Comparison of ENCODE assay signal across 1 cellular context in the genomic region with DNA sequence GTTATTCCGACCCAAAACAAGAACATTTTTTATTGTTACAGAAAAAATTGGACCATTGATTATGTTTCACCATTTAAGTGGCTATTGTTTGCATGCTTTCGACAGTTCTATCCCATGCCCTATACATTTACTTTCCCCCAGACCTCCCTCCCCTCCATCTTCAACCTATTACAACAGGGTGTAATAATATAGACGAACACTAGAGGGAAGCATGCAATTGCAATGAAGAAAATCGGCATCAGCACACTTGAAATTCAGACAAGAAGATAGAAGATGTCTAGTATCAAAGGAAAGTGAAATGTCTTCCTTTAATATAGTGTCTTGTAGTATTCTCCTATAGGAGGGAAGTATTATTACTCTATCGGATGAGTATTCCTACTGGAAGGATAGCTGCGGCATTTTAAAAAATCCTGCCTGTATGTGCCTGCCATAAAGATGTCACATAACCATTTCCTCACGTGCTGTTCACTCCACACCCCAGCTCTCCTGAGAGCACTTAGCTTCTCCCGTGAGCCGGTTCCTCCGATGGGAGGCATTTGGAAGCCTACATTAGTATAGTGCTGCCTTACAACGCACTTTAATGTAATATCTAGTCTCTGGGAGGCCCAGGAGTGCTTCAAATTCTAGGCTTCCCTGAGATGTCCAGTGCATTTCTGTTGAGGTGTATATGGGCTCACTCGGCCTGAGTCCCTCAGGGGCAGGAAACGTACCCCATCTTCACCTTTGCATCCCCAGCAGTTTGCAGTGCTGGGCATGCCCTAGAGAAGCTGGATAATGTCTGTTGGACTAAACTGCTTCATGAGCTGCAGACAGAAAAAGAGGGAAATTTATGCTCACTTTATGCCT.
TF ChIP-seq lines count a peak whose summit lies in the region.

No MANE protein-coding gene starts in this region.

TF ChIP-seq in HepG2, 621 proteins besides CTCF, POLR2A, EP300 and RAD21 (continued from another document and continues in another):
- TF ChIP-seq, protein P1, sequence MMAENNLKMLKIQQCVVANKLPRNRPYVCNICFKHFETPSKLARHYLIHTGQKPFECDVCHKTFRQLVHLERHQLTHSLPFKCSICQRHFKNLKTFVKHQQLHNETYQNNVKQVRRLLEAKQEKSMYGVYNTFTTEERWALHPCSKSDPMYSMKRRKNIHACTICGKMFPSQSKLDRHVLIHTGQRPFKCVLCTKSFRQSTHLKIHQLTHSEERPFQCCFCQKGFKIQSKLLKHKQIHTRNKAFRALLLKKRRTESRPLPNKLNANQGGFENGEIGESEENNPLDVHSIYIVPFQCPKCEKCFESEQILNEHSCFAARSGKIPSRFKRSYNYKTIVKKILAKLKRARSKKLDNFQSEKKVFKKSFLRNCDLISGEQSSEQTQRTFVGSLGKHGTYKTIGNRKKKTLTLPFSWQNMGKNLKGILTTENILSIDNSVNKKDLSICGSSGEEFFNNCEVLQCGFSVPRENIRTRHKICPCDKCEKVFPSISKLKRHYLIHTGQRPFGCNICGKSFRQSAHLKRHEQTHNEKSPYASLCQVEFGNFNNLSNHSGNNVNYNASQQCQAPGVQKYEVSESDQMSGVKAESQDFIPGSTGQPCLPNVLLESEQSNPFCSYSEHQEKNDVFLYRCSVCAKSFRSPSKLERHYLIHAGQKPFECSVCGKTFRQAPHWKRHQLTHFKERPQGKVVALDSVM (CRISPR knock-in tag; IDR thresholded peaks at IDR 0.05), result no peak
- TF ChIP-seq REL (CRISPR knock-in tag; conservative IDR thresholded peaks at IDR 0.05) (no peak), MXD4 (CRISPR knock-in tag; IDR thresholded peaks at IDR 0.05) (0 out of 2 replicates have a peak, but pooled peaks have one; percentile 50), ZNF335 (CRISPR knock-in tag; IDR thresholded peaks at IDR 0.05) (no peak), ZNF33A (CRISPR knock-in tag; IDR thresholded peaks at IDR 0.05; ENCODE audit: borderline replicate concordance) (no peak), TARDBP (CRISPR knock-in tag; IDR thresholded peaks at IDR 0.05) (no peak), KDM6A (CRISPR knock-in tag; IDR thresholded peaks at IDR 0.05; ENCODE audit: low read depth) (no peak), FOXC1 (CRISPR knock-in tag; IDR thresholded peaks at IDR 0.05; ENCODE audit: borderline replicate concordance) (no peak), SRSF4 (IDR thresholded peaks at IDR 0.05; ENCODE audit: low read depth, low read length, poor library complexity, severe bottlenecking) (no peak), TCF12 (IDR thresholded peaks at IDR 0.05) (no peak), TCF12 (CRISPR knock-in tag; IDR thresholded peaks at IDR 0.05) (no peak), SNAI1 (CRISPR knock-in tag; IDR thresholded peaks at IDR 0.05; ENCODE audit: borderline replicate concordance) (no peak), PHF21A (CRISPR knock-in tag; IDR thresholded peaks at IDR 0.05) (no peak), ZNF550 (CRISPR knock-in tag; IDR thresholded peaks at IDR 0.05; ENCODE audit: borderline replicate concordance) (no peak), PPARG (CRISPR knock-in tag; conservative IDR thresholded peaks at IDR 0.05) (0 out of 2 replicates have a peak, but pooled peaks have one; percentile 20), FOXO1 (CRISPR knock-in tag; IDR thresholded peaks at IDR 0.05) (no peak), DNMT3B (CRISPR knock-in tag; conservative IDR thresholded peaks at IDR 0.05) (no peak), ATAD3A (CRISPR knock-in tag; IDR thresholded peaks at IDR 0.05) (no peak), SOX13 (IDR thresholded peaks at IDR 0.05) (no peak), SOX13 (CRISPR knock-in tag; conservative IDR thresholded peaks at IDR 0.05 in 1 of 2, IDR thresholded peaks at IDR 0.05 in 1 of 2) (no peak), RNF2 (conservative IDR thresholded peaks at IDR 0.05; ENCODE audit: low read depth) (no peak), SAFB2 (CRISPR knock-in tag; IDR thresholded peaks at IDR 0.05; ENCODE audit: borderline replicate concordance, low read depth) (no peak), ZNF296 (CRISPR knock-in tag; conservative IDR thresholded peaks at IDR 0.05) (no peak), ZNF17 (CRISPR knock-in tag; IDR thresholded peaks at IDR 0.05) (no peak), SAP130 (CRISPR knock-in tag; IDR thresholded peaks at IDR 0.05; ENCODE audit: low read depth) (peak; percentile 28; the same call in 1 of the 2 replicates), BCL6 (CRISPR knock-in tag; IDR thresholded peaks at IDR 0.05) (0 out of 2 replicates have a peak, but pooled peaks have one; percentile 19), NBN (conservative IDR thresholded peaks at IDR 0.05) (no peak), THAP11 (CRISPR knock-in tag; IDR thresholded peaks at IDR 0.05) (no peak), ZNF20 (CRISPR knock-in tag; IDR thresholded peaks at IDR 0.05) (no peak), ZNF564 (CRISPR knock-in tag; IDR thresholded peaks at IDR 0.05) (no peak), CHD2 (IDR thresholded peaks at IDR 0.05; ENCODE audit: low read depth, low read length) (no peak), RXRB (CRISPR knock-in tag; IDR thresholded peaks at IDR 0.05; ENCODE audit: borderline replicate concordance) (peak; percentile 28; the same call in 1 of the 2 replicates), KDM3A (CRISPR knock-in tag; IDR thresholded peaks at IDR 0.05; ENCODE audit: low read depth) (no peak), ZNF136 (CRISPR knock-in tag; IDR thresholded peaks at IDR 0.05; ENCODE audit: low read depth) (no peak), ZNF547 (CRISPR knock-in tag; IDR thresholded peaks at IDR 0.05) (no peak), ZNF251 (CRISPR knock-in tag; IDR thresholded peaks at IDR 0.05) (no peak), ZNF569 (CRISPR knock-in tag; IDR thresholded peaks at IDR 0.05; ENCODE audit: borderline replicate concordance) (no peak), TOE1 (CRISPR knock-in tag; IDR thresholded peaks at IDR 0.05) (no peak), ZFP37 (CRISPR knock-in tag; IDR thresholded peaks at IDR 0.05; ENCODE audit: borderline replicate concordance) (no peak)
- TF ChIP-seq, protein P2, sequence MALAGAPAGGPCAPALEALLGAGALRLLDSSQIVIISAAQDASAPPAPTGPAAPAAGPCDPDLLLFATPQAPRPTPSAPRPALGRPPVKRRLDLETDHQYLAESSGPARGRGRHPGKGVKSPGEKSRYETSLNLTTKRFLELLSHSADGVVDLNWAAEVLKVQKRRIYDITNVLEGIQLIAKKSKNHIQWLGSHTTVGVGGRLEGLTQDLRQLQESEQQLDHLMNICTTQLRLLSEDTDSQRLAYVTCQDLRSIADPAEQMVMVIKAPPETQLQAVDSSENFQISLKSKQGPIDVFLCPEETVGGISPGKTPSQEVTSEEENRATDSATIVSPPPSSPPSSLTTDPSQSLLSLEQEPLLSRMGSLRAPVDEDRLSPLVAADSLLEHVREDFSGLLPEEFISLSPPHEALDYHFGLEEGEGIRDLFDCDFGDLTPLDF (CRISPR knock-in tag; IDR thresholded peaks at IDR 0.05), result no peak
- TF ChIP-seq, protein P3, sequence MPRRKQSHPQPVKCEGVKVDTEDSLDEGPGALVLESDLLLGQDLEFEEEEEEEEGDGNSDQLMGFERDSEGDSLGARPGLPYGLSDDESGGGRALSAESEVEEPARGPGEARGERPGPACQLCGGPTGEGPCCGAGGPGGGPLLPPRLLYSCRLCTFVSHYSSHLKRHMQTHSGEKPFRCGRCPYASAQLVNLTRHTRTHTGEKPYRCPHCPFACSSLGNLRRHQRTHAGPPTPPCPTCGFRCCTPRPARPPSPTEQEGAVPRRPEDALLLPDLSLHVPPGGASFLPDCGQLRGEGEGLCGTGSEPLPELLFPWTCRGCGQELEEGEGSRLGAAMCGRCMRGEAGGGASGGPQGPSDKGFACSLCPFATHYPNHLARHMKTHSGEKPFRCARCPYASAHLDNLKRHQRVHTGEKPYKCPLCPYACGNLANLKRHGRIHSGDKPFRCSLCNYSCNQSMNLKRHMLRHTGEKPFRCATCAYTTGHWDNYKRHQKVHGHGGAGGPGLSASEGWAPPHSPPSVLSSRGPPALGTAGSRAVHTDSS (CRISPR knock-in tag; conservative IDR thresholded peaks at IDR 0.05), result no peak
- TF ChIP-seq, protein P4, sequence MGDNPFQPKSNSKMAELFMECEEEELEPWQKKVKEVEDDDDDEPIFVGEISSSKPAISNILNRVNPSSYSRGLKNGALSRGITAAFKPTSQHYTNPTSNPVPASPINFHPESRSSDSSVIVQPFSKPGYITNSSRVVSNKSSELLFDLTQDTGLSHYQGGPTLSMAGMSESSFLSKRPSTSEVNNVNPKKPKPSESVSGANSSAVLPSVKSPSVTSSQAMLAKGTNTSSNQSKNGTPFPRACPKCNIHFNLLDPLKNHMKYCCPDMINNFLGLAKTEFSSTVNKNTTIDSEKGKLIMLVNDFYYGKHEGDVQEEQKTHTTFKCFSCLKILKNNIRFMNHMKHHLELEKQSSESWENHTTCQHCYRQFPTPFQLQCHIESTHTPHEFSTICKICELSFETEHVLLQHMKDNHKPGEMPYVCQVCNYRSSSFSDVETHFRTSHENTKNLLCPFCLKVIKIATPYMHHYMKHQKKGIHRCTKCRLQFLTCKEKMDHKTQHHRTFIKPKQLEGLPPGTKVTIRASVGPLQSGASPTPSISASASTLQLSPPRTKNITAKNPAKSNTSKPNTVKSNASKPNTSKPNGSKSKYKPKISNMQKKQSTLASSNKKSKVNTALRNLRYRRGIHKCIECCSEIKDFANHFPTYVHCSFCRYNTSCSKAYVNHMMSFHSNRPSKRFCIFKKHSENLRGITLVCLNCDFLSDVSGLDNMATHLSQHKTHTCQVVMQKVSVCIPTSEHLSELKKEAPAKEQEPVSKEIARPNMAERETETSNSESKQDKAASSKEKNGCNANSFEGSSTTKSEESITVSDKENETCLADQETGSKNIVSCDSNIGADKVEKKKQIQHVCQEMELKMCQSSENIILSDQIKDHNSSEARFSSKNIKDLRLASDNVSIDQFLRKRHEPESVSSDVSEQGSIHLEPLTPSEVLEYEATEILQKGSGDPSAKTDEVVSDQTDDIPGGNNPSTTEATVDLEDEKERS (CRISPR knock-in tag; IDR thresholded peaks at IDR 0.05), result 0 out of 2 replicates have a peak, but pooled peaks have one; percentile 46
- TF ChIP-seq, protein P5, sequence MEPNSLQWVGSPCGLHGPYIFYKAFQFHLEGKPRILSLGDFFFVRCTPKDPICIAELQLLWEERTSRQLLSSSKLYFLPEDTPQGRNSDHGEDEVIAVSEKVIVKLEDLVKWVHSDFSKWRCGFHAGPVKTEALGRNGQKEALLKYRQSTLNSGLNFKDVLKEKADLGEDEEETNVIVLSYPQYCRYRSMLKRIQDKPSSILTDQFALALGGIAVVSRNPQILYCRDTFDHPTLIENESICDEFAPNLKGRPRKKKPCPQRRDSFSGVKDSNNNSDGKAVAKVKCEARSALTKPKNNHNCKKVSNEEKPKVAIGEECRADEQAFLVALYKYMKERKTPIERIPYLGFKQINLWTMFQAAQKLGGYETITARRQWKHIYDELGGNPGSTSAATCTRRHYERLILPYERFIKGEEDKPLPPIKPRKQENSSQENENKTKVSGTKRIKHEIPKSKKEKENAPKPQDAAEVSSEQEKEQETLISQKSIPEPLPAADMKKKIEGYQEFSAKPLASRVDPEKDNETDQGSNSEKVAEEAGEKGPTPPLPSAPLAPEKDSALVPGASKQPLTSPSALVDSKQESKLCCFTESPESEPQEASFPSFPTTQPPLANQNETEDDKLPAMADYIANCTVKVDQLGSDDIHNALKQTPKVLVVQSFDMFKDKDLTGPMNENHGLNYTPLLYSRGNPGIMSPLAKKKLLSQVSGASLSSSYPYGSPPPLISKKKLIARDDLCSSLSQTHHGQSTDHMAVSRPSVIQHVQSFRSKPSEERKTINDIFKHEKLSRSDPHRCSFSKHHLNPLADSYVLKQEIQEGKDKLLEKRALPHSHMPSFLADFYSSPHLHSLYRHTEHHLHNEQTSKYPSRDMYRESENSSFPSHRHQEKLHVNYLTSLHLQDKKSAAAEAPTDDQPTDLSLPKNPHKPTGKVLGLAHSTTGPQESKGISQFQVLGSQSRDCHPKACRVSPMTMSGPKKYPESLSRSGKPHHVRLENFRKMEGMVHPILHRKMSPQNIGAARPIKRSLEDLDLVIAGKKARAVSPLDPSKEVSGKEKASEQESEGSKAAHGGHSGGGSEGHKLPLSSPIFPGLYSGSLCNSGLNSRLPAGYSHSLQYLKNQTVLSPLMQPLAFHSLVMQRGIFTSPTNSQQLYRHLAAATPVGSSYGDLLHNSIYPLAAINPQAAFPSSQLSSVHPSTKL (CRISPR knock-in tag; IDR thresholded peaks at IDR 0.05), result peak; percentile 32
- TF ChIP-seq, protein P6, sequence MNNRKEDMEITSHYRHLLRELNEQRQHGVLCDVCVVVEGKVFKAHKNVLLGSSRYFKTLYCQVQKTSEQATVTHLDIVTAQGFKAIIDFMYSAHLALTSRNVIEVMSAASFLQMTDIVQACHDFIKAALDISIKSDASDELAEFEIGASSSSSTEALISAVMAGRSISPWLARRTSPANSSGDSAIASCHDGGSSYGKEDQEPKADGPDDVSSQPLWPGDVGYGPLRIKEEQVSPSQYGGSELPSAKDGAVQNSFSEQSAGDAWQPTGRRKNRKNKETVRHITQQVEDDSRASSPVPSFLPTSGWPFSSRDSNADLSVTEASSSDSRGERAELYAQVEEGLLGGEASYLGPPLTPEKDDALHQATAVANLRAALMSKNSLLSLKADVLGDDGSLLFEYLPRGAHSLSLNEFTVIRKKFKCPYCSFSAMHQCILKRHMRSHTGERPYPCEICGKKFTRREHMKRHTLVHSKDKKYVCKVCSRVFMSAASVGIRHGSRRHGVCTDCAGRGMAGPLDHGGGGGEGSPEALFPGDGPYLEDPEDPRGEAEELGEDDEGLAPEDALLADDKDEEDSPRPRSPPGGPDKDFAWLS (CRISPR knock-in tag; IDR thresholded peaks at IDR 0.05; ENCODE audit: borderline replicate concordance), result no peak
- TF ChIP-seq, protein P7, sequence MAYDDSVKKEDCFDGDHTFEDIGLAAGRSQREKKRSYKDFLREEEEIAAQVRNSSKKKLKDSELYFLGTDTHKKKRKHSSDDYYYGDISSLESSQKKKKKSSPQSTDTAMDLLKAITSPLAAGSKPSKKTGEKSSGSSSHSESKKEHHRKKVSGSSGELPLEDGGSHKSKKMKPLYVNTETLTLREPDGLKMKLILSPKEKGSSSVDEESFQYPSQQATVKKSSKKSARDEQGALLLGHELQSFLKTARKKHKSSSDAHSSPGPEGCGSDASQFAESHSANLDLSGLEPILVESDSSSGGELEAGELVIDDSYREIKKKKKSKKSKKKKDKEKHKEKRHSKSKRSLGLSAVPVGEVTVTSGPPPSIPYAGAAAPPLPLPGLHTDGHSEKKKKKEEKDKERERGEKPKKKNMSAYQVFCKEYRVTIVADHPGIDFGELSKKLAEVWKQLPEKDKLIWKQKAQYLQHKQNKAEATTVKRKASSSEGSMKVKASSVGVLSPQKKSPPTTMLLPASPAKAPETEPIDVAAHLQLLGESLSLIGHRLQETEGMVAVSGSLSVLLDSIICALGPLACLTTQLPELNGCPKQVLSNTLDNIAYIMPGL (CRISPR knock-in tag; IDR thresholded peaks at IDR 0.05; ENCODE audit: borderline replicate concordance in 1 of 2, low read depth in 1 of 2), result 0 out of 4 replicates have a peak, but pooled peaks of 1 of the 2 experiments have one; percentile 27
- TF ChIP-seq, protein P8, sequence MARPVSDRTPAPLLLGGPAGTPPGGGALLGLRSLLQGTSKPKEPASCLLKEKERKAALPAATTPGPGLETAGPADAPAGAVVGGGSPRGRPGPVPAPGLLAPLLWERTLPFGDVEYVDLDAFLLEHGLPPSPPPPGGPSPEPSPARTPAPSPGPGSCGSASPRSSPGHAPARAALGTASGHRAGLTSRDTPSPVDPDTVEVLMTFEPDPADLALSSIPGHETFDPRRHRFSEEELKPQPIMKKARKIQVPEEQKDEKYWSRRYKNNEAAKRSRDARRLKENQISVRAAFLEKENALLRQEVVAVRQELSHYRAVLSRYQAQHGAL (CRISPR knock-in tag; IDR thresholded peaks at IDR 0.05; ENCODE audit: not compliant biosample characterization), result no peak
